ENCODE assay signal across 1 cellular context in the genomic region with DNA sequence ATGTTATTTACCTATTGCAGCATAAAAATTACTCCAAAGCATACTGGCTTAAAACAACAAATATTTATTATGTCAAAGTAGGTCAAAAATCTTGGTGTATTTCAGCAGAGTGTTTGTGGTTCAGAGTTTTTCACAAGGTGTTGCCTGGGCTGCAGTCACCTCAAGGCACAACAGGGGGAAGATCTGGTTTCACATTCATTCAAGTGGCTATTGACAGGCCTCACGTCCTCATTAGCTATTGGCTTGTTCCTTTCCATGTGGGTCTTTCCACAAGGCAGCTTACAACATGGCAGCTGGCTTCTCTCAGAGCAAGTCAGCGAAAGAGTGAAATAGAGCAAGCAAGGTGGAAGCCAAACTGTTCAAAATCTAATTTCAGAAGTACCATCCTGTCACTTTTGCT.
TF ChIP-seq lines count a peak whose summit lies in the region.

No MANE protein-coding gene starts in this region.

TF ChIP-seq in H1, 55 proteins besides CTCF, POLR2A, EP300 and RAD21 (continued from another document):
- TF ChIP-seq, protein P1, sequence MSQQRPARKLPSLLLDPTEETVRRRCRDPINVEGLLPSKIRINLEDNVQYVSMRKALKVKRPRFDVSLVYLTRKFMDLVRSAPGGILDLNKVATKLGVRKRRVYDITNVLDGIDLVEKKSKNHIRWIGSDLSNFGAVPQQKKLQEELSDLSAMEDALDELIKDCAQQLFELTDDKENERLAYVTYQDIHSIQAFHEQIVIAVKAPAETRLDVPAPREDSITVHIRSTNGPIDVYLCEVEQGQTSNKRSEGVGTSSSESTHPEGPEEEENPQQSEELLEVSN (IDR thresholded peaks at IDR 0.05), result no peak
- no peak for TF ChIP-seq TEAD4 (IDR thresholded peaks at IDR 0.05; ENCODE audit: low read depth, low read length)
- no peak for TF ChIP-seq KDM1A (IDR thresholded peaks at IDR 0.05; ENCODE audit: borderline replicate concordance, low read length)
- no peak for TF ChIP-seq JUND (IDR thresholded peaks at IDR 0.05; ENCODE audit: low read length)
- no peak for TF ChIP-seq CEBPB (IDR thresholded peaks at IDR 0.05; ENCODE audit: low read depth, low read length)
